Comparison of ENCODE assay signal across 1 cellular context in genomic region chr6:27478706-27479318, GRCh38.
TF ChIP-seq lines count a peak whose summit lies in the region.

No MANE protein-coding gene starts in this region.

TF ChIP-seq in K562, 482 proteins besides CTCF, POLR2A, EP300 and RAD21 (continued from another document and continues in another):
- TF ChIP-seq GMEB1 (CRISPR knock-in tag; IDR thresholded peaks at IDR 0.05): peak; percentile 22; the same call in 1 of the 2 replicates
- TF ChIP-seq RCOR1 (IDR thresholded peaks at IDR 0.05; ENCODE audit: borderline replicate concordance in 1 of 2, low read depth in 2 of 2, low read length in 2 of 2): peak in 1 of 2 experiments; percentile 77; a peak in 2 of 4 replicates
- TF ChIP-seq CHAMP1 (IDR thresholded peaks at IDR 0.05): peak; percentile 87
- no peak for TF ChIP-seq ZKSCAN1 (IDR thresholded peaks at IDR 0.05; ENCODE audit: low read depth, low read length)
- TF ChIP-seq ZBTB33 (CRISPR knock-in tag; IDR thresholded peaks at IDR 0.05): no peak; the same call in 1 of the 2 replicates
- TF ChIP-seq ZSCAN29 (IDR thresholded peaks at IDR 0.05): peak; percentile 86
- TF ChIP-seq SIRT6 (IDR thresholded peaks at IDR 0.05; ENCODE audit: low read depth, low read length): no peak
- no peak for TF ChIP-seq HNRNPH1 (optimal IDR thresholded peaks at IDR 0.05; ENCODE audit: low read depth, low read length)
- no peak; the same call in 1 of the 2 replicates for TF ChIP-seq CREB1 (IDR thresholded peaks at IDR 0.05)
- no peak; the same call in 1 of the 2 replicates for TF ChIP-seq CREB1 (CRISPR knock-in tag; IDR thresholded peaks at IDR 0.05)
- TF ChIP-seq SP2 (IDR thresholded peaks at IDR 0.05; ENCODE audit: extremely low read depth, low read depth, low read length, poor library complexity, severe bottlenecking): no peak
- TF ChIP-seq CREB3 (tag; conservative IDR thresholded peaks at IDR 0.05; ENCODE audit: low read depth): no peak
- TF ChIP-seq JUNB (CRISPR knock-in tag; conservative IDR thresholded peaks at IDR 0.05): no peak
- TF ChIP-seq EZH2 (IDR thresholded peaks at IDR 0.05; ENCODE audit: borderline replicate concordance, low read depth, low read length): no peak
- TF ChIP-seq RFX5 (IDR thresholded peaks at IDR 0.05; ENCODE audit: low read depth, low read length): no peak; the same call in 1 of the 2 replicates
- TF ChIP-seq CHD2 (IDR thresholded peaks at IDR 0.05; ENCODE audit: low read depth, low read length): peak; percentile 58
- no peak for TF ChIP-seq ZNF140 (CRISPR knock-in tag; IDR thresholded peaks at IDR 0.05)
- peak; percentile 65; the same call in 1 of the 2 replicates for TF ChIP-seq ZBTB9 (CRISPR knock-in tag; IDR thresholded peaks at IDR 0.05)
- no peak for TF ChIP-seq TFAM (CRISPR knock-in tag; conservative IDR thresholded peaks at IDR 0.05)
- TF ChIP-seq HNRNPL (IDR thresholded peaks at IDR 0.05; ENCODE audit: low read depth, low read length): no peak
- TF ChIP-seq IRF1 (CRISPR knock-in tag; IDR thresholded peaks at IDR 0.05; ENCODE audit: borderline replicate concordance): no peak; the same call in 1 of the 2 replicates
- no peak for TF ChIP-seq PHB (CRISPR knock-in tag; IDR thresholded peaks at IDR 0.05)
- peak; percentile 44 to 65; a peak in 3 of 4 replicates for TF ChIP-seq MAZ (CRISPR knock-in tag; conservative IDR thresholded peaks at IDR 0.05 in 1 of 2, IDR thresholded peaks at IDR 0.05 in 1 of 2)
- peak; percentile 30; the same call in 1 of the 2 replicates for TF ChIP-seq NCOA1 (IDR thresholded peaks at IDR 0.05; ENCODE audit: low read depth)
- peak; percentile 49; the same call in 1 of the 2 replicates for TF ChIP-seq TFAP4 (CRISPR knock-in tag; IDR thresholded peaks at IDR 0.05; ENCODE audit: borderline replicate concordance)
- TF ChIP-seq ETV6 (IDR thresholded peaks at IDR 0.05; ENCODE audit: borderline replicate concordance in 1 of 2, low read depth in 2 of 2, low read length in 1 of 2): no peak; a peak in 1 of 4 replicates
- 0 out of 2 replicates have a peak, but pooled peaks have one; percentile 53 for TF ChIP-seq ETV6 (CRISPR knock-in tag; IDR thresholded peaks at IDR 0.05; ENCODE audit: borderline replicate concordance)
- TF ChIP-seq POLR3G (IDR thresholded peaks at IDR 0.05; ENCODE audit: extremely low read depth, insufficient read length, insufficient replicate concordance): peak; percentile 69
- no peak for TF ChIP-seq RBM14 (IDR thresholded peaks at IDR 0.05; ENCODE audit: borderline replicate concordance, insufficient read depth, low read depth, low read length)
- no peak for TF ChIP-seq KDM4B (IDR thresholded peaks at IDR 0.05; ENCODE audit: borderline replicate concordance in 2 of 2, low read depth in 1 of 2)
- TF ChIP-seq ZNF609 (CRISPR knock-in tag; IDR thresholded peaks at IDR 0.05; ENCODE audit: borderline replicate concordance): no peak
- no peak for TF ChIP-seq RNF219 (CRISPR knock-in tag; IDR thresholded peaks at IDR 0.05)
- no peak for TF ChIP-seq NR2C1 (IDR thresholded peaks at IDR 0.05)
- 0 out of 2 replicates have a peak, but pooled peaks have one; percentile 34 for TF ChIP-seq NR2C1 (tag; IDR thresholded peaks at IDR 0.05)
- TF ChIP-seq ZNF354B (CRISPR knock-in tag; IDR thresholded peaks at IDR 0.05): no peak
- no peak; a peak in 1 of 4 replicates for TF ChIP-seq BCLAF1 (IDR thresholded peaks at IDR 0.05; ENCODE audit: borderline replicate concordance in 1 of 2, control insufficient read depth in 1 of 2, low read depth in 2 of 2, low read length in 1 of 2)
- TF ChIP-seq CBFA2T2 (conservative IDR thresholded peaks at IDR 0.05): no peak
- no peak for TF ChIP-seq ESRRB (CRISPR knock-in tag; IDR thresholded peaks at IDR 0.05; ENCODE audit: borderline replicate concordance)
- no peak for TF ChIP-seq RUNX1 (IDR thresholded peaks at IDR 0.05; ENCODE audit: low read depth)
